8 cellular contexts compared by ENCODE assay signal in the genomic region with DNA sequence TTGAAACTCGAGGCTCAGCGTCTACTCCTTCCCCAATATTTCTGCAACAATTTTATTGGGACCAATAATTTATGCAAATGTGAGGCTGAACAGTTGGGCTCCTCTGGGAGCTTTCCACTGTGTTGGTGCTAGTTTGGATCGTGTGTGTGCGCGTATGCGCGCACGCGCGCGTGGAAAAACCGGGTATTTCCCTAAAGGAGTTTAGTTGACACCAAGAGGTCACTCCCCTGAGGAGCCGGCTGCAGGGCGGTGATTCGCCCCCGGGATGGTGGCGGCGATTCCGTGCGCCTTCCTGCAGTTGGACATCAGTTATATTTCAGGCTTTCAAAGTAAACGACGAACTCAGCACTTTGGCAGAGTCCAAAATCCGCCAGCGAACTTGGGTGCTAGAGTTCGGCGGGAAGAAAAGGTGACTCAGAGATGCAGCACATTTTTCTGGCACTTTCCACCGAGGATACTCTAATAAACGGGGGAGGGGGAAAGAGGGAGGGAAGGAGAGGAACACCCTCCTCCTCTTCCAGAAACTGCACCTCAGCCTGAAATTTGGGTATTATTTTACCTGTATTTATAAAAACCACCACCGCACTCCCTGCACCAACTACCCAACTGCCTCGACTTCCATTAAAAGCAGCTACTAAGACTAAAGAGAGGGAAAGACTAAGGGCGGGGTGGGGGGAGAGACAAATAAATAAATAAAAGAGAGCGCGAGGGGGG.
A peak's percentile ranks its signal among the peaks of the same experiment; 100 is the strongest.
DNase-seq lines count a peak whose midpoint lies in the region; ATAC-seq and TF ChIP-seq lines count a peak whose summit lies in the region.

No MANE protein-coding gene starts in this region.

- TF ChIP-seq CTCF in natural killer cell (IDR thresholded peaks at IDR 0.05) (no peak), brain microvascular endothelial cell (IDR thresholded peaks at IDR 0.05; ENCODE audit: low read depth, low read length, missing control alignments) (no peak), left lung (IDR thresholded peaks at IDR 0.05) (no peak)

- no peaks in the 10 kb centered on the region for H3K36me3 Mint-ChIP-seq in natural killer cell treated with Interleukin-12 subunit alpha and Interleukin-12 subunit beta and Interleukin-15 and Interleukin-18, amount 100 ng/mL, for 72 hours
- no peaks in the 10 kb centered on the region for H3K36me3 Mint-ChIP-seq in natural killer cell

- H3K4me1 Mint-ChIP-seq in natural killer cell treated with Interleukin-12 subunit alpha and Interleukin-12 subunit beta and Interleukin-15 and Interleukin-18, amount 100 ng/mL, for 72 hours (ENCODE audit: low read depth in 2 of 2): peaks cover 0 to 2% of the 10 kb centered on the region in 2 donors
- no peaks in the 10 kb centered on the region for H3K4me1 Mint-ChIP-seq in natural killer cell

- H3K4me3 Mint-ChIP-seq in natural killer cell treated with Interleukin-12 subunit alpha and Interleukin-12 subunit beta and Interleukin-15 and Interleukin-18, amount 100 ng/mL, for 72 hours: peak overlapping the region; percentile 12
- H3K4me3 Mint-ChIP-seq in natural killer cell: no peak overlapping the region

- H3K4me3 ChIP-seq in brain microvascular endothelial cell (ENCODE audit: low read depth, low read length) (peak overlapping the region; percentile 62), left lung (peak overlapping the region; percentile 27 to 37), subcutaneous abdominal adipose tissue (ENCODE audit: low read depth in 1 of 5, low read length in 5 of 5) (peak overlapping the region; percentile 22 to 53 (median 49))
- H3K4me3 ChIP-seq in effector memory CD4-positive, alpha-beta T cell (ENCODE audit: insufficient read depth, low read depth, low read length, poor library complexity, severe bottlenecking): no peak overlapping the region

- H3K36me3 ChIP-seq in brain microvascular endothelial cell (replicated peaks) (no peaks in the 10 kb centered on the region), left lung (no peaks in the 10 kb centered on the region), subcutaneous abdominal adipose tissue (ENCODE audit: control insufficient read depth in 5 of 5, insufficient read depth in 5 of 5, low read length in 5 of 5) (no peaks in the 10 kb centered on the region)
- no peaks in the 10 kb centered on the region for H3K36me3 ChIP-seq in effector memory CD4-positive, alpha-beta T cell (ENCODE audit: control insufficient read depth, insufficient read depth, low read length)

- H3K9me3 Mint-ChIP-seq in natural killer cell treated with Interleukin-12 subunit alpha and Interleukin-12 subunit beta and Interleukin-15 and Interleukin-18, amount 100 ng/mL, for 72 hours: no peaks in the 10 kb centered on the region
- peaks cover 0 to 2% of the 10 kb centered on the region in 2 donors for H3K9me3 Mint-ChIP-seq in natural killer cell

- no peak overlapping the region for H3K27ac Mint-ChIP-seq in natural killer cell treated with Interleukin-12 subunit alpha and Interleukin-12 subunit beta and Interleukin-15 and Interleukin-18, amount 100 ng/mL, for 72 hours
- H3K27ac Mint-ChIP-seq in natural killer cell: no peak overlapping the region

- H3K9ac ChIP-seq in subcutaneous abdominal adipose tissue (ENCODE audit: low read length in 5 of 5): no peak overlapping the region

- in situ Hi-C loops in brain microvascular endothelial cell (cut with HindIII; ENCODE audit: low pct_ligation_motif_present, low sequenced_read_pairs): no loop called here

- intact Hi-C loops in natural killer cell (cut with micrococcal nuclease): no loop called here
- intact Hi-C loops in left lung (cut with DNase I): no loop called here

- H3K4me1 ChIP-seq in left lung (peaks cover 0 to 8% of the 10 kb centered on the region in 2 donors), subcutaneous abdominal adipose tissue (ENCODE audit: control insufficient read depth in 5 of 5, insufficient read depth in 5 of 5, low read length in 5 of 5) (peaks cover 0 to 14% (median 9%) of the 10 kb centered on the region in 5 donors)
- no peaks in the 10 kb centered on the region for H3K4me1 ChIP-seq in effector memory CD4-positive, alpha-beta T cell (ENCODE audit: control insufficient read depth, insufficient read depth, low read length, poor library complexity, severe bottlenecking)

- H3K27me3 Mint-ChIP-seq in natural killer cell treated with Interleukin-12 subunit alpha and Interleukin-12 subunit beta and Interleukin-15 and Interleukin-18, amount 100 ng/mL, for 72 hours: peaks cover 21 to 42% of the 10 kb centered on the region in 2 donors
- H3K27me3 Mint-ChIP-seq in natural killer cell (ENCODE audit: low read depth in 2 of 2): peaks cover 22 to 48% of the 10 kb centered on the region in 2 donors

- no peaks in the 10 kb centered on the region for H3K27me3 ChIP-seq in brain microvascular endothelial cell (replicated peaks)
- H3K27me3 ChIP-seq in left lung: peaks cover 0 to 42% of the 10 kb centered on the region in 2 donors
- H3K27me3 ChIP-seq in subcutaneous abdominal adipose tissue (ENCODE audit: control insufficient read depth in 5 of 5, insufficient read depth in 4 of 5, low read length in 5 of 5): peaks cover 5 to 18% (median 10%) of the 10 kb centered on the region in 5 donors
- H3K27me3 ChIP-seq in effector memory CD4-positive, alpha-beta T cell (replicated peaks; ENCODE audit: control insufficient read depth, insufficient read depth, low read length, poor library complexity, severe bottlenecking): peaks cover 3% of the 10 kb centered on the region

- no peak for DNase-seq in natural killer cell treated with Interleukin-12 subunit alpha and Interleukin-12 subunit beta and Interleukin-15 and Interleukin-18, amount 100 ng/mL, for 72 hours (ENCODE audit: low spot score)
- no peak for DNase-seq in natural killer cell
- peak; percentile 67 for DNase-seq in NCI-H2227 (lab: John Stamatoyannopoulos, UW; ENCODE audit: unreplicated experiment)
- peak; percentile 12 for DNase-seq in brain microvascular endothelial cell
- DNase-seq in left lung: peak; percentile 38 to 64
- DNase-seq in effector memory CD4-positive, alpha-beta T cell: no peak
- no peak for DNase-seq in dedifferentiated amniotic fluid mesenchymal stem cell (ENCODE audit: extremely low spot score)

- no peak overlapping the region for H3K27ac ChIP-seq in brain microvascular endothelial cell
- no peak overlapping the region for H3K27ac ChIP-seq in left lung
- H3K27ac ChIP-seq in subcutaneous abdominal adipose tissue (ENCODE audit: low read depth, low read length): no peak overlapping the region
- H3K27ac ChIP-seq in effector memory CD4-positive, alpha-beta T cell (ENCODE audit: insufficient read depth, low read length, poor library complexity, severe bottlenecking): no peak overlapping the region

- H3K9me3 ChIP-seq in left lung: no peaks in the 10 kb centered on the region
- H3K9me3 ChIP-seq in subcutaneous abdominal adipose tissue (ENCODE audit: control insufficient read depth in 5 of 5, low read length in 5 of 5): no peaks in the 10 kb centered on the region
- H3K9me3 ChIP-seq in effector memory CD4-positive, alpha-beta T cell (ENCODE audit: control insufficient read depth, low read length): no peaks in the 10 kb centered on the region

- no peak for ATAC-seq in natural killer cell treated with Interleukin-12 subunit alpha and Interleukin-12 subunit beta and Interleukin-15 and Interleukin-18, amount 100 ng/mL, for 72 hours
- ATAC-seq in natural killer cell: no peak
- peak; percentile 80 for ATAC-seq in left lung

Comparison
In these comparisons a context has a peak if more than half of its experiments do, and no peak if none do; other contexts are left out.
1. DNase-seq: peak in NCI-H2227 (single experiment), brain microvascular endothelial cell (single experiment) and left lung (2 of 2); none in natural killer cell treated with Interleukin-12 subunit alpha and Interleukin-12 subunit beta and Interleukin-15 and Interleukin-18, amount 100 ng/mL, for 72 hours (single experiment), natural killer cell (single experiment), effector memory CD4-positive, alpha-beta T cell (0 of 3) and dedifferentiated amniotic fluid mesenchymal stem cell (single experiment).